ENCODE assay signal across 21 cellular contexts in genomic region chr9:135297716-135298075, GRCh38.
DNase-seq lines count a peak whose midpoint lies in the region; ATAC-seq, FAIRE-seq and TF ChIP-seq lines count a peak whose summit lies in the region.
"Had no signal": no experiment of that assay in that cellular context is flagged by ENCODE, and none has a peak within 500 bp of the region (broad histone marks: within the 10 kb centered on the region; RNA-seq: fewer than 3 reads in every experiment).

No MANE protein-coding gene starts in this region.

- no peaks in the 10 kb centered on the region for H3K36me3 Mint-ChIP-seq in activated CD4-positive, alpha-beta memory T cell treated with anti-CD3 and anti-CD28 coated beads, Interleukin-2, amount 10 ng/mL, durations not matched to agents 7 days and 5 days (ENCODE audit: low read depth)
- H3K36me3 Mint-ChIP-seq in activated CD4-positive, alpha-beta memory T cell treated with anti-CD3 and anti-CD28 coated beads for 36 hours = no peaks in the 10 kb centered on the region
- H3K36me3 Mint-ChIP-seq: CD14-positive monocyte had no signal

- 81% methylated on average over 10 of the region's 10 CpGs; no CpG with 5 or more reads in 1 of the 2 experiments for WGBS in H1 (ENCODE audit: extremely low coverage in 1 of 2, insufficient coverage in 1 of 2, insufficient read length in 1 of 2, insufficient replicate concordance in 2 of 2, low coverage in 1 of 2, low lambda C conversion rate in 2 of 2, missing lambda C conversion rate in 1 of 2), 2 experiments
- WGBS in neuronal stem cell (ENCODE audit: extremely low coverage in 2 of 2, insufficient read length in 2 of 2, insufficient replicate concordance in 1 of 2), 2 donors = no CpG with 5 or more reads among the region's 10 CpGs

- H3K27ac Mint-ChIP-seq in activated CD4-positive, alpha-beta memory T cell treated with anti-CD3 and anti-CD28 coated beads, Interleukin-2, amount 10 ng/mL, durations not matched to agents 7 days and 5 days = no peak overlapping the region
- no peak overlapping the region for H3K27ac Mint-ChIP-seq in activated CD4-positive, alpha-beta memory T cell treated with anti-CD3 and anti-CD28 coated beads for 36 hours
- H3K27ac Mint-ChIP-seq: CD14-positive monocyte, HFFc6 had no signal

- no peak overlapping the region for H3K27ac ChIP-seq in H1 (ENCODE audit: low read depth, low read length)
- no peak overlapping the region for H3K27ac ChIP-seq in neuronal stem cell (replicated peaks; ENCODE audit: low read length)
- H3K27ac ChIP-seq in upper lobe of right lung = no peak overlapping the region
- H3K27ac ChIP-seq: SJCRH30 had no signal

- CTCF ChIA-PET in activated CD4-positive, alpha-beta memory T cell treated with anti-CD3 and anti-CD28 coated beads, Interleukin-2, amount 10 ng/mL, durations not matched to agents 7 days and 5 days (lab: Charles Lee) = no interaction called here
- CTCF ChIA-PET in activated CD4-positive, alpha-beta memory T cell treated with anti-CD3 and anti-CD28 coated beads for 36 hours (lab: Charles Lee) = no interaction called here
- CTCF ChIA-PET in H1 (lab: Charles Lee; ENCODE audit: partially characterized antibody) = no interaction called here

- POLR2A ChIA-PET in activated CD4-positive, alpha-beta memory T cell treated with anti-CD3 and anti-CD28 coated beads, Interleukin-2, amount 10 ng/mL, durations not matched to agents 7 days and 5 days (lab: Charles Lee) = no interaction called here
- POLR2A ChIA-PET in activated CD4-positive, alpha-beta memory T cell treated with anti-CD3 and anti-CD28 coated beads for 36 hours (lab: Charles Lee) = no interaction called here
- POLR2A ChIA-PET in H1 (lab: Charles Lee; ENCODE audit: partially characterized antibody) = no interaction called here

- no peak overlapping the region for H2AK5ac ChIP-seq in H1 (ENCODE audit: low read depth, low read length)
- H2AK5ac ChIP-seq in neuronal stem cell (ENCODE audit: low read depth, low read length) = peak overlapping the region; percentile 27

- H2BK20ac ChIP-seq in H1 (ENCODE audit: low read length) = no peak overlapping the region; the same call in 1 of the 2 replicates

- H3K4me2 ChIP-seq in H1 (ENCODE audit: insufficient read depth in 1 of 2, low read depth in 2 of 2, low read length in 2 of 2) (no peak overlapping the region), neuronal stem cell (ENCODE audit: insufficient read depth, low read length, poor library complexity, severe bottlenecking) (no peak overlapping the region)

- H3K4me3 ChIP-seq in H1 (ENCODE audit: extremely low read depth in 1 of 4, insufficient read depth in 2 of 4, low read depth in 3 of 4, low read length in 4 of 4) (no peak overlapping the region), neuronal stem cell (ENCODE audit: low read length in 2 of 2) (no peak overlapping the region), upper lobe of right lung (no peak overlapping the region)
- H3K4me3 ChIP-seq: K562, SJCRH30 had no signal

- no peak overlapping the region for H3K56ac ChIP-seq in H1 (replicated peaks; ENCODE audit: insufficient read length, low read depth, low read length)

- no peaks in the 10 kb centered on the region for H3K9me3 Mint-ChIP-seq in activated CD4-positive, alpha-beta memory T cell treated with anti-CD3 and anti-CD28 coated beads, Interleukin-2, amount 10 ng/mL, durations not matched to agents 7 days and 5 days
- H3K9me3 Mint-ChIP-seq in activated CD4-positive, alpha-beta memory T cell treated with anti-CD3 and anti-CD28 coated beads for 36 hours = no peaks in the 10 kb centered on the region

- H3K4me1 ChIP-seq in H1 (replicated peaks in 1 of 4; ENCODE audit: control insufficient read depth in 3 of 4, insufficient read depth in 4 of 4, low read length in 3 of 4) (peaks cover 1 to 15% (median 10%) of the 10 kb centered on the region in 4 experiments; a peak in 5 of 7 replicates), neuronal stem cell (ENCODE audit: control insufficient read depth in 2 of 2, insufficient read depth in 1 of 2, low read depth in 1 of 2, low read length in 2 of 2) (peaks cover 0 to 2% of the 10 kb centered on the region in 2 donors), upper lobe of right lung (no peaks in the 10 kb centered on the region)

- FAIRE-seq in H1 (lab: Jason Lieb, UNC) = no peak
- FAIRE-seq: D721Med, HepG2, K562 had no signal

- H3K9ac ChIP-seq in H1 (replicated peaks in 1 of 4; ENCODE audit: extremely low read depth in 1 of 4, low read depth in 3 of 4, low read length in 3 of 4) (no peak overlapping the region), neuronal stem cell (ENCODE audit: low read depth, low read length, poor library complexity) (peak overlapping the region; percentile 16)

- no peaks in the 10 kb centered on the region for H3K79me1 ChIP-seq in H1 (ENCODE audit: low read depth, low read length)
- no peaks in the 10 kb centered on the region for H3K79me1 ChIP-seq in neuronal stem cell (ENCODE audit: low read depth, low read length)

- no peak for TF ChIP-seq RAD21 in H1 (IDR thresholded peaks at IDR 0.05 in 1 of 2, conservative IDR thresholded peaks at IDR 0.05 in 1 of 2; ENCODE audit: low read depth in 2 of 2, low read length in 2 of 2)

- intact Hi-C loops in activated CD4-positive, alpha-beta memory T cell treated with anti-CD3 and anti-CD28 coated beads for 36 hours (cut with micrococcal nuclease) = no loop called here
- intact Hi-C loops in upper lobe of right lung (cut with DNase I) = no loop called here

- no peaks in the 10 kb centered on the region; the same call in 1 of the 2 replicates for H3K23me2 ChIP-seq in H1 (ENCODE audit: low read depth, low read length)

- H4K91ac ChIP-seq in H1 (replicated peaks; ENCODE audit: insufficient read length, low read length) (peak overlapping the region; percentile 34), neuronal stem cell (ENCODE audit: low read depth, low read length, poor library complexity) (no peak overlapping the region)

- H3K27me3 Mint-ChIP-seq in activated CD4-positive, alpha-beta memory T cell treated with anti-CD3 and anti-CD28 coated beads, Interleukin-2, amount 10 ng/mL, durations not matched to agents 7 days and 5 days = no peaks in the 10 kb centered on the region
- peaks cover 12% of the 10 kb centered on the region for H3K27me3 Mint-ChIP-seq in activated CD4-positive, alpha-beta memory T cell treated with anti-CD3 and anti-CD28 coated beads for 36 hours

- H3K79me2 ChIP-seq in H1 (ENCODE audit: control insufficient read depth in 1 of 2, insufficient read depth in 2 of 2, low read length in 2 of 2) = no peaks in the 10 kb centered on the region

- H3K14ac ChIP-seq in H1 (ENCODE audit: insufficient read length) (no peak overlapping the region), neuronal stem cell (ENCODE audit: low read length) (no peak overlapping the region)

- TF ChIP-seq POLR2A in H1 (IDR thresholded peaks at IDR 0.05; ENCODE audit: control extremely low read depth in 1 of 2, low read depth in 2 of 2, low read length in 2 of 2) = no peak

- H3K23ac ChIP-seq in H1 (ENCODE audit: insufficient read length) (no peak overlapping the region), neuronal stem cell (ENCODE audit: low read depth, low read length, poor library complexity) (peak overlapping the region; percentile 57)

- H3K4me3 Mint-ChIP-seq in activated CD4-positive, alpha-beta memory T cell treated with anti-CD3 and anti-CD28 coated beads, Interleukin-2, amount 10 ng/mL, durations not matched to agents 7 days and 5 days = no peak overlapping the region
- H3K4me3 Mint-ChIP-seq in activated CD4-positive, alpha-beta memory T cell treated with anti-CD3 and anti-CD28 coated beads for 36 hours = no peak overlapping the region
- H3K4me3 Mint-ChIP-seq: CD14-positive monocyte, HFFc6 had no signal

- no peak for TF ChIP-seq CTCF in H1 (IDR thresholded peaks at IDR 0.05; ENCODE audit: control extremely low read depth in 1 of 3, insufficient read depth in 1 of 3, low read depth in 1 of 3, low read length in 3 of 3)
- no peak for TF ChIP-seq CTCF in upper lobe of right lung (IDR thresholded peaks at IDR 0.05)
- TF ChIP-seq CTCF in GM20000 (IDR thresholded peaks at IDR 0.05; ENCODE audit: extremely low read depth, missing control alignments) = no peak

- H2BK12ac ChIP-seq in H1 (ENCODE audit: low read depth, low read length) = peak overlapping the region; percentile 68; the same call in 1 of the 2 replicates
- no peak overlapping the region for H2BK12ac ChIP-seq in neuronal stem cell (ENCODE audit: low read length)

- peak overlapping the region; percentile 51 for H2BK120ac ChIP-seq in H1 (replicated peaks; ENCODE audit: low read depth, low read length)
- peak overlapping the region; percentile 50 for H2BK120ac ChIP-seq in neuronal stem cell (ENCODE audit: low read depth, low read length)

- H3K18ac ChIP-seq in H1 (ENCODE audit: extremely low read depth, low read length) (no peak overlapping the region), neuronal stem cell (ENCODE audit: low read length) (peak overlapping the region; percentile 67)

- H4K5ac ChIP-seq in H1 (ENCODE audit: insufficient read length, low read depth, low read length) = no peak overlapping the region

- ATAC-seq in upper lobe of right lung (peak; percentile 25), GM21737 (IDR thresholded peaks at IDR 0.05; ENCODE audit: unreplicated experiment) (no peak)
- ATAC-seq: HepG2, K562, Panc1 had no signal

- H2BK15ac ChIP-seq in H1 (ENCODE audit: low read length) (peak overlapping the region; percentile 72; the same call in 1 of the 2 replicates), neuronal stem cell (ENCODE audit: low read length) (no peak overlapping the region)

- peak; percentile 3 for DNase-seq in activated CD4-positive, alpha-beta memory T cell treated with anti-CD3 and anti-CD28 coated beads, Interleukin-2, amount 10 ng/mL, durations not matched to agents 7 days and 5 days
- DNase-seq in activated CD4-positive, alpha-beta memory T cell treated with anti-CD3 and anti-CD28 coated beads for 36 hours = no peak
- no peak for DNase-seq in H1 (ENCODE audit: low read depth in 1 of 2, low spot score in 2 of 2)
- no peak for DNase-seq in neuronal stem cell (ENCODE audit: low spot score)
- DNase-seq in upper lobe of right lung = no peak
- DNase-seq in GM20000 (ENCODE audit: low spot score) = no peak
- no peak for DNase-seq in AG08396 (ENCODE audit: low spot score)
- DNase-seq: 8988T, AML-193, DMS53, HFFc6, NCI-H2081, NCI-H524 treated with DMSO at 0.1 percent for 48 hours, NCI-H82, SJCRH30 had no signal

- peak overlapping the region; percentile 63; the same call in 1 of the 2 replicates for H2BK5ac ChIP-seq in H1 (ENCODE audit: low read depth, low read length)
- H2BK5ac ChIP-seq in neuronal stem cell (ENCODE audit: low read length) = no peak overlapping the region

- H4K20me1 ChIP-seq in H1 (replicated peaks in 1 of 2; ENCODE audit: control insufficient read depth in 1 of 2, insufficient read depth in 2 of 2, low read length in 2 of 2) = no peaks in the 10 kb centered on the region

- H3K4me1 Mint-ChIP-seq in activated CD4-positive, alpha-beta memory T cell treated with anti-CD3 and anti-CD28 coated beads, Interleukin-2, amount 10 ng/mL, durations not matched to agents 7 days and 5 days = no peaks in the 10 kb centered on the region
- no peaks in the 10 kb centered on the region for H3K4me1 Mint-ChIP-seq in activated CD4-positive, alpha-beta memory T cell treated with anti-CD3 and anti-CD28 coated beads for 36 hours (ENCODE audit: low read depth)
- H3K4me1 Mint-ChIP-seq: CD14-positive monocyte had no signal

- no peaks in the 10 kb centered on the region for H3K27me3 ChIP-seq in H1 (replicated peaks in 1 of 4; ENCODE audit: control insufficient read depth in 3 of 4, extremely low read depth in 1 of 4, insufficient read depth in 3 of 4, low read length in 3 of 4)
- peaks cover 0 to 57% (median 0%) of the 10 kb centered on the region in 3 experiments for H3K27me3 ChIP-seq in neuronal stem cell (ENCODE audit: control insufficient read depth in 3 of 3, insufficient read depth in 3 of 3, low read depth in 1 of 3, low read length in 3 of 3)
- H3K27me3 ChIP-seq in upper lobe of right lung = peaks cover 24% of the 10 kb centered on the region

- H3K36me3 ChIP-seq in H1 (ENCODE audit: control insufficient read depth in 2 of 4, insufficient read depth in 4 of 4, low read length in 3 of 4) = no peaks in the 10 kb centered on the region
- no peaks in the 10 kb centered on the region for H3K36me3 ChIP-seq in neuronal stem cell (replicated peaks in 1 of 2; ENCODE audit: control insufficient read depth in 2 of 2, insufficient read depth in 2 of 2, low read length in 2 of 2)
- H3K36me3 ChIP-seq in upper lobe of right lung = no peaks in the 10 kb centered on the region
- H3K36me3 ChIP-seq: SJCRH30 had no signal

- TF ChIP-seq EP300 in H1 (IDR thresholded peaks at IDR 0.05; ENCODE audit: borderline replicate concordance in 1 of 2, low read depth in 2 of 2, low read length in 2 of 2) = no peak

- H2AFZ ChIP-seq in H1 (ENCODE audit: low read length) (no peak overlapping the region), neuronal stem cell (ENCODE audit: low read length) (no peak overlapping the region)

- H4K8ac ChIP-seq in H1 (ENCODE audit: extremely low read depth, insufficient read depth, low read length) (no peak overlapping the region), neuronal stem cell (ENCODE audit: low read depth, low read length) (no peak overlapping the region)

- H3K4ac ChIP-seq in H1 (replicated peaks; ENCODE audit: insufficient read length, low read depth, low read length) = peak overlapping the region; percentile 39
- no peak overlapping the region for H3K4ac ChIP-seq in neuronal stem cell (ENCODE audit: low read length)

- no peaks in the 10 kb centered on the region for H3K9me3 ChIP-seq in H1 (ENCODE audit: insufficient read depth in 2 of 2, low read depth in 1 of 2, low read length in 1 of 2)
- no peaks in the 10 kb centered on the region for H3K9me3 ChIP-seq in neuronal stem cell (replicated peaks in 1 of 2; ENCODE audit: control insufficient read depth in 2 of 2, insufficient read depth in 1 of 2, low read depth in 1 of 2, low read length in 2 of 2)
- no peaks in the 10 kb centered on the region for H3K9me3 ChIP-seq in upper lobe of right lung
- H3K9me3 ChIP-seq: SJCRH30 had no signal
